18 cellular contexts compared by ENCODE assay signal in genomic region chr11:78158987-78159662, GRCh38. TPM values are rescaled to one million over a fixed set of nuclear protein-coding genes. Genes with fewer than 3 reads are reported as not detected.
DNase-seq lines count a peak whose midpoint lies in the region; ATAC-seq and TF ChIP-seq lines count a peak whose summit lies in the region.
"Had no signal": no experiment of that assay in that cellular context is flagged by ENCODE, and none has a peak within 500 bp of the region (broad histone marks: within the 10 kb centered on the region; RNA-seq: fewer than 3 reads in every experiment).

No MANE protein-coding gene starts in this region.

- no TSS peak for BruUV-seq in MCF 10A (replicated peaks; lab: Mats Ljungman, UMichigan)

- H3K27me3 Mint-ChIP-seq in MCF 10A (ENCODE audit: insufficient read depth, unreplicated experiment), result no peaks in the 10 kb centered on the region
- H3K27me3 Mint-ChIP-seq in natural killer cell treated with Interleukin-12 subunit alpha and Interleukin-12 subunit beta and Interleukin-15 and Interleukin-18, amount 100 ng/mL, for 72 hours, result no peaks in the 10 kb centered on the region

- POLR2A ChIA-PET in MCF 10A (lab: Yijun Ruan, JAX), result no interaction called here

- no peaks in the 10 kb centered on the region for H3K9me3 ChIP-seq in breast epithelium
- no peaks in the 10 kb centered on the region for H3K9me3 ChIP-seq in ovary
- H3K9me3 ChIP-seq: BLaER1 treated with 17β-estradiol and CSF1 and Interleukin-3, amounts not matched to agents 10 nM and 100 nM; SK-N-SH had no signal

- DNase-seq in breast epithelium (ENCODE audit: low spot score in 2 of 2), result no peak
- no peak for DNase-seq in MCF 10A (ENCODE audit: unreplicated experiment)
- DNase-seq in fibroblast of the aortic adventitia (ENCODE audit: low read depth), result peak; percentile 87
- DNase-seq in ovary, result peak in 3 of 5 donors; percentile 54 to 71 (median 63)
- DNase-seq in LoVo (ENCODE audit: low spot score), result no peak
- no peak for DNase-seq in natural killer cell treated with Interleukin-12 subunit alpha and Interleukin-12 subunit beta and Interleukin-15 and Interleukin-18, amount 100 ng/mL, for 72 hours (ENCODE audit: low spot score)
- DNase-seq: 8988T; kidney glomerular epithelial cell; NCI-H1694; NCI-H226; SK-N-SH; stimulated activated CD4-positive, alpha-beta T cell treated with anti-CD3 and anti-CD28 coated beads, Interleukin-4, amount 100 ng/mL, for 24 hours; T1000 had no signal

- TF ChIP-seq CTCF in breast epithelium (IDR thresholded peaks at IDR 0.05), result no peak
- no peak for TF ChIP-seq CTCF in MCF 10A (IDR thresholded peaks at IDR 0.05; ENCODE audit: unreplicated experiment)
- no peak for TF ChIP-seq CTCF in fibroblast of the aortic adventitia (IDR thresholded peaks at IDR 0.05; ENCODE audit: insufficient read depth, low read length)
- no peak for TF ChIP-seq CTCF in ovary (IDR thresholded peaks at IDR 0.05)

- CTCF ChIA-PET in MCF 10A (lab: Yijun Ruan, JAX), result no interaction called here

- no peak for ATAC-seq in HG03354 (IDR thresholded peaks at IDR 0.05; ENCODE audit: poor library complexity, severe bottlenecking, unreplicated experiment)
- ATAC-seq in natural killer cell treated with Interleukin-12 subunit alpha and Interleukin-12 subunit beta and Interleukin-15 and Interleukin-18, amount 100 ng/mL, for 72 hours, result no peak
- ATAC-seq: activated CD4-positive, CD25-positive, alpha-beta regulatory T cell treated with anti-CD3 and anti-CD28 coated beads, Interleukin-2, amount 50 U/mL, for 24 hours had no signal

- H3K4me1 ChIP-seq in breast epithelium, result no peaks in the 10 kb centered on the region
- H3K4me1 ChIP-seq in ovary (ENCODE audit: insufficient read depth), result peaks cover 43% of the 10 kb centered on the region
- H3K4me1 ChIP-seq in urinary bladder (ENCODE audit: insufficient read depth), result no peaks in the 10 kb centered on the region
- H3K4me1 ChIP-seq: BLaER1 treated with 17β-estradiol and CSF1 and Interleukin-3, amounts not matched to agents 10 nM and 100 nM had no signal

- TF ChIP-seq POLR2A in breast epithelium (IDR thresholded peaks at IDR 0.05), result no peak
- no peak for TF ChIP-seq POLR2A in ovary (IDR thresholded peaks at IDR 0.05)

- H3K36me3 Mint-ChIP-seq in MCF 10A (ENCODE audit: insufficient read depth, unreplicated experiment), result no peaks in the 10 kb centered on the region
- no peaks in the 10 kb centered on the region for H3K36me3 Mint-ChIP-seq in natural killer cell treated with Interleukin-12 subunit alpha and Interleukin-12 subunit beta and Interleukin-15 and Interleukin-18, amount 100 ng/mL, for 72 hours

- WGBS in ovary, 3 donors, result 29 to 36% (median 30%) methylated on average over 6 of the region's 6 CpGs
- 45% methylated on average over 6 of the region's 6 CpGs for WGBS in urinary bladder

- no peaks in the 10 kb centered on the region for H3K9me3 Mint-ChIP-seq in MCF 10A (ENCODE audit: unreplicated experiment)
- H3K9me3 Mint-ChIP-seq in natural killer cell treated with Interleukin-12 subunit alpha and Interleukin-12 subunit beta and Interleukin-15 and Interleukin-18, amount 100 ng/mL, for 72 hours, result no peaks in the 10 kb centered on the region
- H3K9me3 Mint-ChIP-seq: activated T-helper 2 cell treated with anti-CD3 and anti-CD28 coated beads, Interferon-gamma antibody, Interleukin-2, Interleukin-4, amounts not matched to agents 10 μg/mL and 5 μg/mL and 100 μg/mL, durations not matched to agents 14 hours and 24 hours and 36 hours had no signal

- no peak for TF ChIP-seq EP300 in ovary (IDR thresholded peaks at IDR 0.05)

- H3K36me3 ChIP-seq in breast epithelium (no peaks in the 10 kb centered on the region), ovary (no peaks in the 10 kb centered on the region), urinary bladder (ENCODE audit: insufficient read depth) (no peaks in the 10 kb centered on the region)
- H3K36me3 ChIP-seq: BLaER1 treated with 17β-estradiol and CSF1 and Interleukin-3, amounts not matched to agents 10 nM and 100 nM had no signal

- H3K27ac Mint-ChIP-seq in MCF 10A (ENCODE audit: low read depth, unreplicated experiment), result no peak overlapping the region
- no peak overlapping the region for H3K27ac Mint-ChIP-seq in natural killer cell treated with Interleukin-12 subunit alpha and Interleukin-12 subunit beta and Interleukin-15 and Interleukin-18, amount 100 ng/mL, for 72 hours
- H3K27ac Mint-ChIP-seq: activated T-helper 2 cell treated with anti-CD3 and anti-CD28 coated beads, Interferon-gamma antibody, Interleukin-2, Interleukin-4, amounts not matched to agents 10 μg/mL and 5 μg/mL and 100 μg/mL, durations not matched to agents 14 hours and 24 hours and 36 hours had no signal

- peak overlapping the region; percentile 50 to 54 for H3K27ac ChIP-seq in breast epithelium
- H3K27ac ChIP-seq in ovary, result peak overlapping the region; percentile 15 to 67
- H3K27ac ChIP-seq in urinary bladder (ENCODE audit: low read depth), result peak overlapping the region; percentile 48
- H3K27ac ChIP-seq: BLaER1 treated with 17β-estradiol and CSF1 and Interleukin-3, amounts not matched to agents 10 nM and 100 nM had no signal

- H3K4me1 Mint-ChIP-seq in MCF 10A (ENCODE audit: insufficient read depth, unreplicated experiment), result no peaks in the 10 kb centered on the region
- H3K4me1 Mint-ChIP-seq in natural killer cell treated with Interleukin-12 subunit alpha and Interleukin-12 subunit beta and Interleukin-15 and Interleukin-18, amount 100 ng/mL, for 72 hours (ENCODE audit: low read depth in 2 of 2), result no peaks in the 10 kb centered on the region

- intact Hi-C loops in breast epithelium (cut with DNase I; ENCODE audit: low total_unique reads), result no loop called here
- intact Hi-C loops in MCF 10A (cut with micrococcal nuclease), result no loop called here
- intact Hi-C loops in ovary (cut with DNase I), result no loop called here

- H3K4me3 ChIP-seq in breast epithelium (no peak overlapping the region), fibroblast of the aortic adventitia (ENCODE audit: low read depth, low read length) (no peak overlapping the region), ovary (no peak overlapping the region), urinary bladder (ENCODE audit: low read depth, low read length) (no peak overlapping the region)
- H3K4me3 ChIP-seq: BLaER1 treated with 17β-estradiol and CSF1 and Interleukin-3, amounts not matched to agents 10 nM and 100 nM had no signal

- no peak overlapping the region for H3K4me3 Mint-ChIP-seq in MCF 10A (ENCODE audit: unreplicated experiment)
- H3K4me3 Mint-ChIP-seq in natural killer cell treated with Interleukin-12 subunit alpha and Interleukin-12 subunit beta and Interleukin-15 and Interleukin-18, amount 100 ng/mL, for 72 hours, result no peak overlapping the region

- H3K27me3 ChIP-seq in breast epithelium (no peaks in the 10 kb centered on the region), ovary (no peaks in the 10 kb centered on the region)
- H3K27me3 ChIP-seq: BLaER1 treated with 17β-estradiol and CSF1 and Interleukin-3, amounts not matched to agents 10 nM and 100 nM had no signal

RNA-seq across cellular contexts. Expression of gene ALG8, which starts 19.7 kb away (rescaled TPM):
- total RNA-seq in breast epithelium, result 10 to 100 TPM; 25.9 to 46.8 (median 36.7) TPM
- total RNA-seq in MCF 10A (2022), result 33.8 and 37.2 TPM in 2 replicates
- 17.0 and 56.6 TPM in 2 replicates for total RNA-seq in fibroblast of the aortic adventitia (ENCODE audit: low replicate concordance)
- 10 to 100 TPM; 22.6 to 40.7 (median 28.5) TPM for total RNA-seq in ovary
- polyA plus RNA-seq in ovary, result 10 to 100 TPM; 20.1 to 57.8 TPM
- 42.4 TPM for total RNA-seq in urinary bladder
- 22.7 TPM for polyA plus RNA-seq in urinary bladder
- total RNA-seq in natural killer cell treated with Interleukin-12 subunit alpha and Interleukin-12 subunit beta and Interleukin-15 and Interleukin-18, amount 100 ng/mL, for 72 hours, result 10 to 100 TPM; 52.3 to 87.2 TPM

RNA-seq across cellular contexts. Expression of gene KCTD21, which starts 29.3 kb away (rescaled TPM):
- 10 to 100 TPM in 1 of 3 donors, 1 to 10 TPM in 2; 8.5 to 13.1 (median 8.8) TPM for total RNA-seq in breast epithelium
- total RNA-seq in MCF 10A (2022), result 10.2 and 11.3 TPM in 2 replicates
- total RNA-seq in fibroblast of the aortic adventitia (ENCODE audit: low replicate concordance), result 11.9 and 14.5 TPM in 2 replicates
- total RNA-seq in ovary, result 10 to 100 TPM in 6 of 7 donors, 1 to 10 TPM in 1; 7.4 to 24.7 (median 14.1) TPM
- polyA plus RNA-seq in ovary, result 10 to 100 TPM in 1 of 2 donors, 1 to 10 TPM in 1; 9.9 to 24.3 TPM
- total RNA-seq in urinary bladder, result 6.2 TPM
- 6.7 TPM for polyA plus RNA-seq in urinary bladder
- total RNA-seq in natural killer cell treated with Interleukin-12 subunit alpha and Interleukin-12 subunit beta and Interleukin-15 and Interleukin-18, amount 100 ng/mL, for 72 hours, result 1 to 10 TPM; 3.6 to 9.4 TPM

RNA-seq across cellular contexts. Expression of gene USP35, which starts 29.6 kb away (rescaled TPM):
- total RNA-seq in breast epithelium, result 10 to 100 TPM in 2 of 3 donors, 1 to 10 TPM in 1; 5.1 to 16.1 (median 11.3) TPM
- 6.7 and 10.3 TPM in 2 replicates for total RNA-seq in MCF 10A (2022)
- 10.2 and 32.2 TPM in 2 replicates for total RNA-seq in fibroblast of the aortic adventitia (ENCODE audit: low replicate concordance)
- total RNA-seq in ovary, result 10 to 100 TPM in 4 of 7 donors, 1 to 10 TPM in 3; 8.0 to 18.6 (median 10.2) TPM
- 1 to 10 TPM; 9.1 to 9.2 TPM for polyA plus RNA-seq in ovary
- 7.3 TPM for total RNA-seq in urinary bladder
- 7.8 TPM for polyA plus RNA-seq in urinary bladder
- total RNA-seq in natural killer cell treated with Interleukin-12 subunit alpha and Interleukin-12 subunit beta and Interleukin-15 and Interleukin-18, amount 100 ng/mL, for 72 hours, result 1 to 10 TPM; 7.2 to 7.9 TPM

Comparison
In these comparisons a context has a peak if more than half of its experiments do, and no peak if none do; other contexts are left out.
1. DNase-seq: peak in fibroblast of the aortic adventitia (single experiment) and ovary (3 of 5); none in breast epithelium (0 of 2), MCF 10A (single experiment), LoVo (single experiment) and natural killer cell treated with Interleukin-12 subunit alpha and Interleukin-12 subunit beta and Interleukin-15 and Interleukin-18, amount 100 ng/mL, for 72 hours (single experiment).
2. Peak in every context shown above with its lines, with median percentiles within 50 percentile points of each other: H3K27ac ChIP-seq.